Comparison of ENCODE assay signal across 8 cellular contexts in genomic region chr10:17026686-17027485, GRCh38.
DNase-seq lines count a peak whose midpoint lies in the region; ATAC-seq and TF ChIP-seq lines count a peak whose summit lies in the region.

No MANE protein-coding gene starts in this region.

- H3K27ac Mint-ChIP-seq in progenitor cell of endocrine pancreas = no peak overlapping the region

- H3K56ac ChIP-seq in mesendoderm (ENCODE audit: low read length) = no peak overlapping the region

- H3K36me3 Mint-ChIP-seq in progenitor cell of endocrine pancreas (ENCODE audit: insufficient read depth) = no peaks in the 10 kb centered on the region

- intact Hi-C loops in tibial artery (cut with DNase I; ENCODE audit: low total_unique reads) = no loop called here

- H3K79me2 ChIP-seq in mesendoderm (ENCODE audit: control insufficient read depth, insufficient read depth, low read length) = no peaks in the 10 kb centered on the region

- peaks cover 3% of the 10 kb centered on the region for H3K27me3 Mint-ChIP-seq in progenitor cell of endocrine pancreas

- ATAC-seq in GM19452 (IDR thresholded peaks at IDR 0.05; ENCODE audit: unreplicated experiment) (peak; percentile 55), HG03571 (IDR thresholded peaks at IDR 0.05; ENCODE audit: unreplicated experiment) (peak; percentile 52), GM21737 (IDR thresholded peaks at IDR 0.05; ENCODE audit: unreplicated experiment) (no peak)

- H3K4me1 ChIP-seq in mesendoderm (ENCODE audit: control insufficient read depth, low read depth, low read length) (peaks cover 8% of the 10 kb centered on the region), tibial artery (peaks cover 0 to 58% (median 5%) of the 10 kb centered on the region in 4 donors)

- peaks cover 18% of the 10 kb centered on the region for H3K4me1 Mint-ChIP-seq in progenitor cell of endocrine pancreas (ENCODE audit: low read depth)

- H3K9ac ChIP-seq in mesendoderm (ENCODE audit: low read length) = no peak overlapping the region

- H3K27me3 ChIP-seq in mesendoderm (ENCODE audit: insufficient read depth, low read length, poor library complexity) (no peaks in the 10 kb centered on the region), tibial artery (no peaks in the 10 kb centered on the region)

- DNase-seq in activated T-cell treated with anti-CD3 and anti-CD28 coated beads, Interleukin-2, amount 50 U/mL, for 48 hours = peak; percentile 77 to 81
- no peak for DNase-seq in mesendoderm
- no peak for DNase-seq in tibial artery
- no peak for DNase-seq in progenitor cell of endocrine pancreas (ENCODE audit: low spot score, unreplicated experiment)
- DNase-seq in epidermal melanocyte (ENCODE audit: insufficient read length, low spot score) = no peak

- H3K4ac ChIP-seq in mesendoderm (ENCODE audit: low read depth, low read length) = no peak overlapping the region

- no CpG with 5 or more reads among the region's 6 CpGs for WGBS in mesendoderm (ENCODE audit: extremely low coverage, insufficient coverage, low lambda C conversion rate)

- H3K9me3 Mint-ChIP-seq in progenitor cell of endocrine pancreas (ENCODE audit: low read depth) = no peaks in the 10 kb centered on the region

- no peak overlapping the region for H3K4me3 ChIP-seq in mesendoderm (ENCODE audit: low read length)
- no peak overlapping the region for H3K4me3 ChIP-seq in tibial artery

- no peak overlapping the region for H3K4me3 Mint-ChIP-seq in progenitor cell of endocrine pancreas (ENCODE audit: low read depth)

- no peak overlapping the region for H3K23ac ChIP-seq in mesendoderm (ENCODE audit: low read length)

- H3K27ac ChIP-seq in mesendoderm (ENCODE audit: low read depth, low read length) (no peak overlapping the region), tibial artery (peak overlapping the region in 1 of 2 donors; percentile 60)

- H3K79me1 ChIP-seq in mesendoderm (ENCODE audit: low read length) = no peaks in the 10 kb centered on the region

- no peak overlapping the region for H2BK5ac ChIP-seq in mesendoderm (ENCODE audit: low read length)

- H2BK120ac ChIP-seq in mesendoderm (ENCODE audit: low read depth, low read length) = no peak overlapping the region

- no peak overlapping the region for H4K8ac ChIP-seq in mesendoderm (ENCODE audit: low read depth, low read length)

- TF ChIP-seq CTCF in tibial artery (IDR thresholded peaks at IDR 0.05) (no peak), progenitor cell of endocrine pancreas (IDR thresholded peaks at IDR 0.05; ENCODE audit: unreplicated experiment) (no peak)

- H3K4me2 ChIP-seq in mesendoderm (ENCODE audit: low read length) = no peak overlapping the region

- no peaks in the 10 kb centered on the region for H3K36me3 ChIP-seq in mesendoderm (ENCODE audit: control insufficient read depth, insufficient read depth, low read length)
- H3K36me3 ChIP-seq in tibial artery = no peaks in the 10 kb centered on the region

- no peak overlapping the region for H3K18ac ChIP-seq in mesendoderm (ENCODE audit: low read length)

- H4K5ac ChIP-seq in mesendoderm (ENCODE audit: low read length) = no peak overlapping the region

- no peaks in the 10 kb centered on the region for H3K9me3 ChIP-seq in tibial artery

- H2AK5ac ChIP-seq in mesendoderm (ENCODE audit: low read length) = peak overlapping the region; percentile 46

- H2BK15ac ChIP-seq in mesendoderm (replicated peaks; ENCODE audit: low read depth) = no peak overlapping the region

Comparison
In these comparisons a context has a peak if more than half of its experiments do, and no peak if none do; other contexts are left out.
1. DNase-seq: peak in activated T-cell treated with anti-CD3 and anti-CD28 coated beads, Interleukin-2, amount 50 U/mL, for 48 hours (2 of 2); none in mesendoderm (single experiment), tibial artery (0 of 2), progenitor cell of endocrine pancreas (single experiment) and epidermal melanocyte (single experiment).